17 cellular contexts compared by ENCODE assay signal in the genomic region with DNA sequence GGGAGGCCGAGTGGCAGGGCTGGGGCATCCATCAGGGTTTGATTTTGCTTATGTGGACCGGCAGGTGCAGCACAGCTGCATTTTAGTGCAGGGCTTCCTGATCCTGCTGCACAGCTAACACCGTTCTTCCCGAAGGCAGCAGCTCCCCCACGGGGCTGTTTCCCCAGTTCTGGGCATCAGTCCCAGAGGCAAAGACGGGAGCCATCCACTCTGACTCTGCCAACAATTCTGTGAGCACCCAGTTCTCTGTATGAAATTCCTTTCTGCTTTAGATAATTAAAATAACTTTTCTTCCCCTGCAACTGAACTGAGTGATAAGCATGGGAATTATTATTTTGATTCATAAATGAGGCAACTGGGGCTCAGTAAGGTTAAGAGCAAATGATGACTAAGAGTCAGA.
DNase-seq lines count a peak whose midpoint lies in the region; ATAC-seq and TF ChIP-seq lines count a peak whose summit lies in the region.
"Had no signal": no experiment of that assay in that cellular context is flagged by ENCODE, and none has a peak within 500 bp of the region (broad histone marks: within the 10 kb centered on the region; RNA-seq: fewer than 3 reads in every experiment).

No MANE protein-coding gene starts in this region.

- H3K4me1 ChIP-seq in left ventricle myocardium inferior = no peaks in the 10 kb centered on the region
- H3K4me1 ChIP-seq in testis = peaks cover 4% of the 10 kb centered on the region
- H3K4me1 ChIP-seq: A549, tibial nerve had no signal

- TF ChIP-seq POLR2A in testis (IDR thresholded peaks at IDR 0.05) = no peak

- H3K27ac ChIP-seq in left ventricle myocardium inferior (replicated peaks) = no peak overlapping the region
- H3K27ac ChIP-seq in testis = no peak overlapping the region
- H3K27ac ChIP-seq: A549, C4-2B, hepatocyte, tibial nerve had no signal

- no peak overlapping the region for H3K4me3 ChIP-seq in left ventricle myocardium inferior
- H3K4me3 ChIP-seq in testis = no peak overlapping the region
- H3K4me3 ChIP-seq: A549, hepatocyte, tibial nerve had no signal

- H3K27me3 ChIP-seq in left ventricle myocardium inferior (ENCODE audit: low read depth) = peaks cover 23% of the 10 kb centered on the region
- H3K27me3 ChIP-seq in testis = no peaks in the 10 kb centered on the region
- H3K27me3 ChIP-seq: hepatocyte, tibial nerve had no signal

- ATAC-seq in GM19023 (IDR thresholded peaks at IDR 0.05; ENCODE audit: unreplicated experiment) (no peak), HG02973 (IDR thresholded peaks at IDR 0.05; ENCODE audit: unreplicated experiment) (no peak)
- ATAC-seq: A549; stimulated activated naive B cell treated with anti-CD40 and anti-IgM and Interleukin-4, amounts not matched to agents 10 μg/mL and 1 μg/mL and 100 μg/mL, for 72 hours had no signal

- WGBS in testis, 2 donors = 26 to 65% methylated on average over 5 to 6 of the region's 6 CpGs

- intact Hi-C loops in left ventricle myocardium inferior (cut with micrococcal nuclease) (no loop called here), testis (cut with DNase I; ENCODE audit: low total_unique reads) (no loop called here)

- no peak for TF ChIP-seq CTCF in left ventricle myocardium inferior (IDR thresholded peaks at IDR 0.05; ENCODE audit: borderline replicate concordance)
- TF ChIP-seq CTCF in testis (IDR thresholded peaks at IDR 0.05) = no peak

- DNase-seq in SHP77 (lab: John Stamatoyannopoulos, UW) (peak; percentile 3 to 6), SHP77 treated with DMSO at 0.1 percent for 48 hours (lab: John Stamatoyannopoulos, UW) (no peak), NCI-H226 (peak; percentile 3), left ventricle myocardium inferior (peak; percentile 30), testis (peak; percentile 74), LoVo (ENCODE audit: low spot score) (no peak)
- DNase-seq: activated naive CD4-positive, alpha-beta T cell treated with anti-CD3 and anti-CD28 coated beads for 36 hours; aorta; mesenchymal stem cell; MV-4-11; stimulated activated naive B cell treated with anti-CD40 and anti-IgM and Interleukin-4, amounts not matched to agents 10 μg/mL and 1 μg/mL and 100 μg/mL, for 72 hours had no signal

- no peaks in the 10 kb centered on the region for H3K36me3 ChIP-seq in left ventricle myocardium inferior
- H3K36me3 ChIP-seq in testis (ENCODE audit: low read depth, missing control alignments) = no peaks in the 10 kb centered on the region
- H3K36me3 ChIP-seq: tibial nerve had no signal

- H3K9me3 ChIP-seq in left ventricle myocardium inferior (replicated peaks) (no peaks in the 10 kb centered on the region), testis (no peaks in the 10 kb centered on the region)
- H3K9me3 ChIP-seq: A549, tibial nerve had no signal

Comparison
In these comparisons a context has a peak if more than half of its experiments do, and no peak if none do; other contexts are left out.
1. DNase-seq: peak in SHP77 (2 of 2), NCI-H226 (single experiment), left ventricle myocardium inferior (single experiment) and testis (single experiment); none in SHP77 treated with DMSO at 0.1 percent for 48 hours (single experiment) and LoVo (single experiment).